1 cellular context compared by ENCODE assay signal in genomic region chr15:68352401-68353062, GRCh38.
TF ChIP-seq lines count a peak whose summit lies in the region.

No MANE protein-coding gene starts in this region.

TF ChIP-seq in H1, 55 proteins besides CTCF, POLR2A, EP300 and RAD21 (continued from another document):
- TF ChIP-seq PHF8 (conservative IDR thresholded peaks at IDR 0.05; ENCODE audit: low read depth, low read length): no peak
- TF ChIP-seq SUZ12 (IDR thresholded peaks at IDR 0.05; ENCODE audit: low read length): no peak
- no peak for TF ChIP-seq EZH2 (IDR thresholded peaks at IDR 0.05; ENCODE audit: low read depth, low read length, severe bottlenecking)
- TF ChIP-seq ASH2L (IDR thresholded peaks at IDR 0.05; ENCODE audit: low read length): no peak
- TF ChIP-seq SIN3A (conservative IDR thresholded peaks at IDR 0.05 in 1 of 2, IDR thresholded peaks at IDR 0.05 in 1 of 2; ENCODE audit: low read depth in 1 of 2, low read length in 2 of 2): no peak
